Comparison of ENCODE assay signal across 17 cellular contexts in the genomic region with DNA sequence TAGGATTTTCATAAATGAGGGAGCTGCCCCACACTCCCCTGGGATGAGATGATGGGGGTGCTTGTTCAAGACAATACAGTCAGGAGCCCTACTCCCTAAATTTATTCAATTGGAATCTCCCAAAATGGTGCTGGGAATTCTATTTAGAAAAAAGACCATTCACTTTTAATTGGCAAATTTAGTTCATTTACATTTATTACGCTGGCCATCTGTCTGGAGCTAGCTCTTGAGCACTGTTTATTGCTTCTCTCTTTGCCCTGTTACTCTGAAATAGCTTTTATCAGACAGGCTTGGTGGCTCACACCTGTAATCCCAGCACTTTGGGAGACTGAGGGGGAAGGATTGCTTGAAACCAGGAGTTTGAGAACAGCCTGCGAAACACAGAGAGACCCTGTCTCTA. TPM values are rescaled to one million over a fixed set of nuclear protein-coding genes. Genes with fewer than 3 reads are reported as not detected.
DNase-seq lines count a peak whose midpoint lies in the region; ATAC-seq, FAIRE-seq and TF ChIP-seq lines count a peak whose summit lies in the region.
"Had no signal": no experiment of that assay in that cellular context is flagged by ENCODE, and none has a peak within 500 bp of the region (broad histone marks: within the 10 kb centered on the region; RNA-seq: fewer than 3 reads in every experiment).

No MANE protein-coding gene starts in this region.

- H3K18ac ChIP-seq in H1 (ENCODE audit: extremely low read depth, low read length): peak overlapping the region; percentile 78

- no TSS peak for BruUV-seq in Calu3 (replicated peaks; lab: Mats Ljungman, UMichigan)

- H3K27me3 Mint-ChIP-seq in Calu3 (ENCODE audit: unreplicated experiment): no peaks in the 10 kb centered on the region
- H3K27me3 Mint-ChIP-seq in nephron (ENCODE audit: low read depth): peaks cover 3% of the 10 kb centered on the region

- H3K79me2 ChIP-seq in H1 (ENCODE audit: control insufficient read depth in 1 of 2, insufficient read depth in 2 of 2, low read length in 2 of 2): no peaks in the 10 kb centered on the region
- no peaks in the 10 kb centered on the region for H3K79me2 ChIP-seq in smooth muscle cell (ENCODE audit: low read depth)

- H3K9me3 ChIP-seq in HUES6 (ENCODE audit: control insufficient read depth, insufficient read depth, low read depth, low read length): no peaks in the 10 kb centered on the region
- no peaks in the 10 kb centered on the region; a peak in 1 of 4 replicates for H3K9me3 ChIP-seq in H1 (ENCODE audit: insufficient read depth in 2 of 2, low read depth in 1 of 2, low read length in 1 of 2)
- H3K9me3 ChIP-seq in smooth muscle cell (replicated peaks; ENCODE audit: low read depth): no peaks in the 10 kb centered on the region
- H3K9me3 ChIP-seq in upper lobe of left lung: peaks cover 0 to 7% (median 0%) of the 10 kb centered on the region in 4 donors

- no peak for FAIRE-seq in H1 (lab: Jason Lieb, UNC)
- FAIRE-seq: GM12892 had no signal

- no peak overlapping the region for H2BK120ac ChIP-seq in H1 (replicated peaks; ENCODE audit: low read depth, low read length)

- H3F3A ChIP-seq in smooth muscle cell (ENCODE audit: low read depth): peaks cover 6% of the 10 kb centered on the region

- H2BK15ac ChIP-seq in H1 (ENCODE audit: low read length): no peak overlapping the region

- H3K4me1 Mint-ChIP-seq in Calu3 (ENCODE audit: low read depth, unreplicated experiment) (peaks cover 8% of the 10 kb centered on the region), nephron (peaks cover 5% of the 10 kb centered on the region)

- H2BK20ac ChIP-seq in H1 (ENCODE audit: low read length): no peak overlapping the region

- CTCF ChIA-PET in Calu3 (lab: Charles Lee): no interaction called here
- CTCF ChIA-PET in H1 (lab: Charles Lee; ENCODE audit: partially characterized antibody): no interaction called here

- peak overlapping the region; percentile 33 for H3K27ac Mint-ChIP-seq in Calu3 (ENCODE audit: unreplicated experiment)
- H3K27ac Mint-ChIP-seq in nephron: no peak overlapping the region
- H3K27ac Mint-ChIP-seq: CD8-positive, alpha-beta T cell had no signal

- H3K4me3 ChIP-seq in HUES6 (ENCODE audit: low read depth, low read length): peak overlapping the region; percentile 33
- peak overlapping the region in 1 of 4 experiments; percentile 32; a peak in 1 of 8 replicates for H3K4me3 ChIP-seq in H1 (ENCODE audit: extremely low read depth in 1 of 4, insufficient read depth in 2 of 4, low read depth in 3 of 4, low read length in 4 of 4)
- no peak overlapping the region for H3K4me3 ChIP-seq in smooth muscle cell
- H3K4me3 ChIP-seq in upper lobe of left lung: no peak overlapping the region

- H3K9ac ChIP-seq in HUES6 (ENCODE audit: low read length) (peak overlapping the region; percentile 70), H1 (replicated peaks in 1 of 4; ENCODE audit: extremely low read depth in 1 of 4, low read depth in 3 of 4, low read length in 3 of 4) (no peak overlapping the region), smooth muscle cell (ENCODE audit: low read depth) (no peak overlapping the region)

- H3K14ac ChIP-seq in H1 (ENCODE audit: insufficient read length): no peak overlapping the region

- TF ChIP-seq POLR2A in H1 (IDR thresholded peaks at IDR 0.05; ENCODE audit: control extremely low read depth in 1 of 2, low read depth in 2 of 2, low read length in 2 of 2) (no peak), upper lobe of left lung (IDR thresholded peaks at IDR 0.05) (no peak)

- no peak for DNase-seq in Calu3
- DNase-seq in H1 (ENCODE audit: low read depth in 1 of 2, low spot score in 2 of 2): no peak
- no peak for DNase-seq in cardiac septum (ENCODE audit: low spot score)
- no peak for DNase-seq in SIG-M5 (lab: John Stamatoyannopoulos, UW)
- DNase-seq in smooth muscle cell (lab: John Stamatoyannopoulos, UW; ENCODE audit: unreplicated experiment): no peak
- no peak for DNase-seq in upper lobe of left lung
- DNase-seq: CD8-positive, alpha-beta T cell; COR-L47; DND-41; GDM1; GOT3; HCEC 1CT had no signal

- no peak overlapping the region for H2AK5ac ChIP-seq in H1 (ENCODE audit: low read depth, low read length)

- no peak overlapping the region for H4K91ac ChIP-seq in H1 (replicated peaks; ENCODE audit: insufficient read length, low read length)

- H3K9me3 Mint-ChIP-seq in Calu3 (ENCODE audit: low read depth, unreplicated experiment) (no peaks in the 10 kb centered on the region), nephron (peaks cover 6% of the 10 kb centered on the region)
- H3K9me3 Mint-ChIP-seq: CD8-positive, alpha-beta T cell had no signal

- no peak overlapping the region for H2BK12ac ChIP-seq in H1 (ENCODE audit: low read depth, low read length)

- no peak for TF ChIP-seq RAD21 in H1 (IDR thresholded peaks at IDR 0.05 in 1 of 2, conservative IDR thresholded peaks at IDR 0.05 in 1 of 2; ENCODE audit: low read depth in 2 of 2, low read length in 2 of 2)

- peak overlapping the region; percentile 71; the same call in 1 of the 2 replicates for H2BK5ac ChIP-seq in H1 (ENCODE audit: low read depth, low read length)

- H4K20me1 ChIP-seq in H1 (replicated peaks in 1 of 2; ENCODE audit: control insufficient read depth in 1 of 2, insufficient read depth in 2 of 2, low read length in 2 of 2): no peaks in the 10 kb centered on the region
- no peaks in the 10 kb centered on the region for H4K20me1 ChIP-seq in smooth muscle cell (ENCODE audit: low read depth)

- no peak for ATAC-seq in upper lobe of left lung (ENCODE audit: low FRiP score in 2 of 2)
- ATAC-seq: CD8-positive, alpha-beta T cell had no signal

- H3K27ac ChIP-seq in HUES6 (ENCODE audit: low read depth, low read length): peak overlapping the region; percentile 65
- no peak overlapping the region for H3K27ac ChIP-seq in H1 (ENCODE audit: low read depth, low read length)
- no peak overlapping the region for H3K27ac ChIP-seq in smooth muscle cell (ENCODE audit: low read depth)
- no peak overlapping the region for H3K27ac ChIP-seq in upper lobe of left lung
- H3K27ac ChIP-seq: 22Rv1 had no signal

- intact Hi-C loops in Calu3 (cut with micrococcal nuclease; ENCODE audit: unreplicated experiment): no loop called here
- intact Hi-C loops in cardiac septum (cut with DNase I): no loop called here

- no peaks in the 10 kb centered on the region; the same call in 1 of the 2 replicates for H3K23me2 ChIP-seq in H1 (ENCODE audit: low read depth, low read length)

- H3K79me1 ChIP-seq in H1 (ENCODE audit: low read depth, low read length): no peaks in the 10 kb centered on the region

- H3K56ac ChIP-seq in H1 (replicated peaks; ENCODE audit: insufficient read length, low read depth, low read length): no peak overlapping the region

- peaks cover 26% of the 10 kb centered on the region for H3K4me1 ChIP-seq in HUES6 (ENCODE audit: control insufficient read depth, insufficient read depth, low read length)
- peaks cover 0 to 12% (median 1%) of the 10 kb centered on the region in 4 experiments; a peak in 2 of 7 replicates for H3K4me1 ChIP-seq in H1 (replicated peaks in 1 of 4; ENCODE audit: control insufficient read depth in 3 of 4, insufficient read depth in 4 of 4, low read length in 3 of 4)
- peaks cover 4% of the 10 kb centered on the region for H3K4me1 ChIP-seq in smooth muscle cell (ENCODE audit: low read depth)
- peaks cover 0 to 21% (median 1%) of the 10 kb centered on the region in 4 donors for H3K4me1 ChIP-seq in upper lobe of left lung

- POLR2A ChIA-PET in H1 (lab: Charles Lee; ENCODE audit: partially characterized antibody): no interaction called here

- no peak overlapping the region for H4K5ac ChIP-seq in H1 (ENCODE audit: insufficient read length, low read depth, low read length)

- peak overlapping the region; percentile 42 to 79; a peak in 3 of 4 replicates for H3K4me2 ChIP-seq in H1 (ENCODE audit: insufficient read depth in 1 of 2, low read depth in 2 of 2, low read length in 2 of 2)
- H3K4me2 ChIP-seq in smooth muscle cell: no peak overlapping the region

- no peak overlapping the region for H2AFZ ChIP-seq in H1 (ENCODE audit: low read length)
- H2AFZ ChIP-seq in smooth muscle cell (ENCODE audit: low read depth): no peak overlapping the region

- H3K36me3 ChIP-seq in HUES6 (ENCODE audit: control insufficient read depth, insufficient read depth, low read length): peaks cover 20% of the 10 kb centered on the region
- no peaks in the 10 kb centered on the region for H3K36me3 ChIP-seq in H1 (ENCODE audit: control insufficient read depth in 2 of 4, insufficient read depth in 4 of 4, low read length in 3 of 4)
- H3K36me3 ChIP-seq in smooth muscle cell (ENCODE audit: low read depth): no peaks in the 10 kb centered on the region
- no peaks in the 10 kb centered on the region for H3K36me3 ChIP-seq in upper lobe of left lung

- H3K4ac ChIP-seq in H1 (replicated peaks; ENCODE audit: insufficient read length, low read depth, low read length): no peak overlapping the region

- TF ChIP-seq CTCF in Calu3 (IDR thresholded peaks at IDR 0.05; ENCODE audit: unreplicated experiment): no peak
- no peak for TF ChIP-seq CTCF in H1 (IDR thresholded peaks at IDR 0.05; ENCODE audit: control extremely low read depth in 1 of 3, insufficient read depth in 1 of 3, low read depth in 1 of 3, low read length in 3 of 3)
- no peak for TF ChIP-seq CTCF in nephron (IDR thresholded peaks at IDR 0.05; ENCODE audit: unreplicated experiment in 3 of 3)
- TF ChIP-seq CTCF in smooth muscle cell (IDR thresholded peaks at IDR 0.05; ENCODE audit: borderline replicate concordance, insufficient read depth, poor library complexity, severe bottlenecking): no peak
- TF ChIP-seq CTCF in upper lobe of left lung (IDR thresholded peaks at IDR 0.05): no peak

- H3K4me3 Mint-ChIP-seq in Calu3 (ENCODE audit: low read depth, unreplicated experiment) (no peak overlapping the region), nephron (peak overlapping the region; percentile 45 to 52 (median 48))
- H3K4me3 Mint-ChIP-seq: CD14-positive monocyte had no signal

- H4K8ac ChIP-seq in H1 (ENCODE audit: extremely low read depth, insufficient read depth, low read length): no peak overlapping the region

- 42% methylated on average over 2 of the region's 2 CpGs; no CpG with 5 or more reads in 1 of the 2 experiments for WGBS in H1 (ENCODE audit: extremely low coverage in 1 of 2, insufficient coverage in 1 of 2, insufficient read length in 1 of 2, insufficient replicate concordance in 2 of 2, low coverage in 1 of 2, low lambda C conversion rate in 2 of 2, missing lambda C conversion rate in 1 of 2), 2 experiments
- 85% methylated on average over 2 of the region's 2 CpGs for WGBS in smooth muscle cell (ENCODE audit: low lambda C conversion rate)
- WGBS in upper lobe of left lung, 2 donors: 95 to 96% methylated on average over 2 of the region's 2 CpGs

- peaks cover 31% of the 10 kb centered on the region for H3K36me3 Mint-ChIP-seq in Calu3 (ENCODE audit: insufficient read depth, unreplicated experiment)
- peaks cover 26% of the 10 kb centered on the region for H3K36me3 Mint-ChIP-seq in nephron (ENCODE audit: low read depth)
- H3K36me3 Mint-ChIP-seq: CD8-positive, alpha-beta T cell had no signal

- H3K23ac ChIP-seq in H1 (ENCODE audit: insufficient read length): no peak overlapping the region

- no peaks in the 10 kb centered on the region for H3K27me3 ChIP-seq in HUES6 (ENCODE audit: control insufficient read depth, insufficient read depth, low read length)
- no peaks in the 10 kb centered on the region for H3K27me3 ChIP-seq in H1 (replicated peaks in 1 of 4; ENCODE audit: control insufficient read depth in 3 of 4, extremely low read depth in 1 of 4, insufficient read depth in 3 of 4, low read length in 3 of 4)
- no peaks in the 10 kb centered on the region for H3K27me3 ChIP-seq in smooth muscle cell (ENCODE audit: low read depth)
- H3K27me3 ChIP-seq in upper lobe of left lung: no peaks in the 10 kb centered on the region

- TF ChIP-seq EP300 in H1 (IDR thresholded peaks at IDR 0.05; ENCODE audit: borderline replicate concordance in 1 of 2, low read depth in 2 of 2, low read length in 2 of 2) (no peak), upper lobe of left lung (IDR thresholded peaks at IDR 0.05) (no peak)

RNA-seq across cellular contexts. Expression of a gene that starts 2.0 kb away (rescaled TPM):
- total RNA-seq in Calu3 (2022) (42.0 and 47.8 TPM in 2 replicates), cardiac septum (15.7 TPM), smooth muscle cell (17.1 and 30.7 TPM in 2 replicates), upper lobe of left lung (10 to 100 TPM; 27.1 to 67.7 (median 32.3) TPM)
- 3.2 and 3.4 TPM in 2 replicates for total RNA-seq in H1 (2021; fragmentation: NEBNext Ultra II Directional; extraction: Animal tissue kit (Norgen Biotek cat#: 25700))
- polyA plus RNA-seq in H1 (2011; rRNA removed) (1.8 and 3.5 TPM in 2 replicates), smooth muscle cell (21.1 and 25.6 TPM in 2 replicates)
- polyA plus RNA-seq in H1 (2011; cell fraction: cytosol; rRNA removed): 2.4 TPM
- 3.8 TPM for polyA plus RNA-seq in H1 (2011; cell fraction: nucleus; rRNA removed)
- polyA plus RNA-seq in H1 (2012, experiment 1 of 2): 2.2 to 2.5 TPM (median 2.3 TPM) in 4 replicates
- polyA plus RNA-seq in H1 (2012, experiment 2 of 2): 2.2 TPM
- 3.9 TPM for polyA plus RNA-seq in H1 (2013, experiment 1 of 2)
- polyA plus RNA-seq in H1 (2013, experiment 2 of 2): 3.7 TPM
- polyA minus RNA-seq in H1 (2011; rRNA and poly(A)+ RNA removed): 2.9 and 4.5 TPM in 2 replicates
- polyA minus RNA-seq in H1 (2011; cell fraction: cytosol; rRNA and poly(A)+ RNA removed): 3.4 TPM
- 2.1 TPM for polyA minus RNA-seq in H1 (2011; cell fraction: nucleus; rRNA and poly(A)+ RNA removed)
